15 cellular contexts compared by ENCODE assay signal in the genomic region with DNA sequence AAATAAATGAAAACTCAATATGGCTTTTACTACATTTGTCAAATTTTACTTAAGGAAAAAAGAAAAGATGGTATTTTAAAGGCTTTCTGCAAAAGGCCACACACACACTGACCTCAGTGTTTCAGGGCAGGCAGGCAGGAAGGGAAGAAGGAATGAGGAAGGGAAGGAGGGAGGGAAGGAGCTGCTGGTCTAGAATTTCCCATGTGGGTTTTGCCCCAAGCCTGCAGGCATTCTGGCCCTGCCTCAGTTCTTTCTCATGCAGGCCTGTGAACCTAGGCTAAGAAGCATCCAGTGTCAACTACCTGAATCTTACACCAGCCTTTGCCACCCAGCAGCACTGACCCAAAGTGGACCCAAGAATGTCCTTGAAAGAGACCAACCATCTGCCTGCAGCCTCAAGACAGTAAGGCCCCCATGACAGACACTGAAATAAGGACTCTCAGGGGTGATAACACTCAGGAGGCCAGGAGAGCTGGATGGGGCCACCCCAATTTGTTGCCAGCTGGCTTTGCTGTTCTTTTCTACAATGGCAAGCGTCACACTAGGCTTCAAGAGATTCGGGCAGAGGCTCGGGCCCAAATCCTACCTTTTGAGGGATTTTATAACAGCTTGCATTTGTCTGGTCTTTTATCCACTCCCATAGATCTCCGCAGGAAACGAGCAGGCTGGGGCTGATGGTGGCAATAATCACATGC.
"Had no signal": no experiment of that assay in that cellular context is flagged by ENCODE, and none has a peak within 500 bp of the region (broad histone marks: within the 10 kb centered on the region; RNA-seq: fewer than 3 reads in every experiment).

No MANE protein-coding gene starts in this region.

- ATAC-seq: activated CD4-positive, CD25-positive, alpha-beta regulatory T cell treated with anti-CD3 and anti-CD28 coated beads, Interleukin-2, amount 50 U/mL, for 24 hours; effector memory CD8-positive, alpha-beta T cell; stimulated activated effector memory CD8-positive, alpha-beta T cell treated with anti-CD3 and anti-CD28 coated beads, Interleukin-12 subunit alpha, Interleukin-12 subunit beta, amount 100 ng/mL, for 72 hours had no signal

- H3K4me1 Mint-ChIP-seq: activated naive CD4-positive, alpha-beta T cell treated with anti-CD3 and anti-CD28 coated beads, Interleukin-2, amount 10 ng/mL, durations not matched to agents 7 days and 5 days had no signal

- H3K4me3 ChIP-seq: neural progenitor cell, tibial nerve had no signal

- H3K4me1 ChIP-seq: neural progenitor cell had no signal

- H3K36me3 ChIP-seq: neural progenitor cell had no signal

- H3K27me3 Mint-ChIP-seq: activated naive CD4-positive, alpha-beta T cell treated with anti-CD3 and anti-CD28 coated beads, Interleukin-2, amount 10 ng/mL, durations not matched to agents 7 days and 5 days; effector memory CD8-positive, alpha-beta T cell had no signal

- H3K9me3 Mint-ChIP-seq: activated T-helper 1 cell treated with anti-CD3 and anti-CD28 coated beads, Interleukin-12 subunit alpha, Interleukin-12 subunit beta, Interleukin-2, Interleukin-4 antibody, amounts not matched to agents 30 ng/mL and 10 ng/mL and 1 ng/mL, durations not matched to agents 14 hours and 24 hours and 36 hours; effector memory CD8-positive, alpha-beta T cell; stimulated activated effector memory CD8-positive, alpha-beta T cell treated with anti-CD3 and anti-CD28 coated beads, Interleukin-12 subunit alpha, Interleukin-12 subunit beta, amount 100 ng/mL, for 72 hours had no signal

- H3K9ac ChIP-seq: neural progenitor cell had no signal

- H3K27ac Mint-ChIP-seq: activated naive CD4-positive, alpha-beta T cell treated with anti-CD3 and anti-CD28 coated beads, Interleukin-2, amount 10 ng/mL, durations not matched to agents 7 days and 5 days; activated T-helper 1 cell treated with anti-CD3 and anti-CD28 coated beads, Interleukin-12 subunit alpha, Interleukin-12 subunit beta, Interleukin-2, Interleukin-4 antibody, amounts not matched to agents 30 ng/mL and 10 ng/mL and 1 ng/mL, durations not matched to agents 14 hours and 24 hours and 36 hours; effector memory CD8-positive, alpha-beta T cell; neural progenitor cell; stimulated activated effector memory CD8-positive, alpha-beta T cell treated with anti-CD3 and anti-CD28 coated beads, Interleukin-12 subunit alpha, Interleukin-12 subunit beta, amount 100 ng/mL, for 72 hours; T-helper 2 cell treated with Interferon-gamma antibody and Interleukin-4, amounts not matched to agents 5 μg/mL and 100 μg/mL, for 36 hours had no signal

- H3K9me3 ChIP-seq: tibial nerve had no signal

- H3K27me3 ChIP-seq: neural progenitor cell, tibial nerve had no signal

- DNase-seq: activated naive CD4-positive, alpha-beta T cell treated with anti-CD3 and anti-CD28 coated beads, Interleukin-2, amount 10 ng/mL, durations not matched to agents 7 days and 5 days; cortex of kidney; effector memory CD8-positive, alpha-beta T cell; erythroblast; hypothalamus; kidney glomerular epithelial cell; midbrain; small intestine; SW 1271 had no signal

- H3K4me3 Mint-ChIP-seq: activated naive CD4-positive, alpha-beta T cell treated with anti-CD3 and anti-CD28 coated beads, Interleukin-2, amount 10 ng/mL, durations not matched to agents 7 days and 5 days; activated T-helper 1 cell treated with anti-CD3 and anti-CD28 coated beads, Interleukin-12 subunit alpha, Interleukin-12 subunit beta, Interleukin-2, Interleukin-4 antibody, amounts not matched to agents 30 ng/mL and 10 ng/mL and 1 ng/mL, durations not matched to agents 14 hours and 24 hours and 36 hours; effector memory CD8-positive, alpha-beta T cell; neural progenitor cell; stimulated activated effector memory CD8-positive, alpha-beta T cell treated with anti-CD3 and anti-CD28 coated beads, Interleukin-12 subunit alpha, Interleukin-12 subunit beta, amount 100 ng/mL, for 72 hours; T-helper 2 cell treated with Interferon-gamma antibody and Interleukin-4, amounts not matched to agents 5 μg/mL and 100 μg/mL, for 36 hours had no signal

- H3K27ac ChIP-seq: neural progenitor cell, tibial nerve had no signal
